In the genomic region with DNA sequence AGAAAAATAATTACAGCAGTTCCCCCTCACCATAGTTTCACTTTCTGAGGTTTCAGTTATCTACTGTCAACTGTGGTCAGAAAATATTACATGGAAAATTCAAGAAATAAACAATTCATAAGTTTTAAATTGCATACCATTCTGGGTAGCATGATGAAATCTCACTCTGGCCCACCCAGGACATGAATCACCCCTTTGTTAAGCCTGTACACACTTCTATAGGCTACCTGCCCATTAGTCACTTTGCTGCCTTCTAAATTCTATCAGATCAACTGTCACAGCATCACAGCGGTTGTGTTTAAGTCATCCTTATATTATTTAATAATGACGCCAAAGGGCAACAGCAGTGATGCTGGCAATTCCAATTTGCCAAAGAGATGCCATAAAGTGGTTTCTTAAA, we compare ENCODE assay signal across 2 cellular contexts.
TF ChIP-seq lines count a peak whose summit lies in the region.

No MANE protein-coding gene starts in this region.

TF ChIP-seq in HepG2, 621 proteins besides CTCF, POLR2A, EP300 and RAD21:
- TF ChIP-seq, protein P1, sequence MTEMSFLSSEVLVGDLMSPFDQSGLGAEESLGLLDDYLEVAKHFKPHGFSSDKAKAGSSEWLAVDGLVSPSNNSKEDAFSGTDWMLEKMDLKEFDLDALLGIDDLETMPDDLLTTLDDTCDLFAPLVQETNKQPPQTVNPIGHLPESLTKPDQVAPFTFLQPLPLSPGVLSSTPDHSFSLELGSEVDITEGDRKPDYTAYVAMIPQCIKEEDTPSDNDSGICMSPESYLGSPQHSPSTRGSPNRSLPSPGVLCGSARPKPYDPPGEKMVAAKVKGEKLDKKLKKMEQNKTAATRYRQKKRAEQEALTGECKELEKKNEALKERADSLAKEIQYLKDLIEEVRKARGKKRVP (CRISPR knock-in tag; IDR thresholded peaks at IDR 0.05), result peak in 1 of 2 experiments; percentile 73; a peak in 2 of 4 replicates
- TF ChIP-seq, protein P2, sequence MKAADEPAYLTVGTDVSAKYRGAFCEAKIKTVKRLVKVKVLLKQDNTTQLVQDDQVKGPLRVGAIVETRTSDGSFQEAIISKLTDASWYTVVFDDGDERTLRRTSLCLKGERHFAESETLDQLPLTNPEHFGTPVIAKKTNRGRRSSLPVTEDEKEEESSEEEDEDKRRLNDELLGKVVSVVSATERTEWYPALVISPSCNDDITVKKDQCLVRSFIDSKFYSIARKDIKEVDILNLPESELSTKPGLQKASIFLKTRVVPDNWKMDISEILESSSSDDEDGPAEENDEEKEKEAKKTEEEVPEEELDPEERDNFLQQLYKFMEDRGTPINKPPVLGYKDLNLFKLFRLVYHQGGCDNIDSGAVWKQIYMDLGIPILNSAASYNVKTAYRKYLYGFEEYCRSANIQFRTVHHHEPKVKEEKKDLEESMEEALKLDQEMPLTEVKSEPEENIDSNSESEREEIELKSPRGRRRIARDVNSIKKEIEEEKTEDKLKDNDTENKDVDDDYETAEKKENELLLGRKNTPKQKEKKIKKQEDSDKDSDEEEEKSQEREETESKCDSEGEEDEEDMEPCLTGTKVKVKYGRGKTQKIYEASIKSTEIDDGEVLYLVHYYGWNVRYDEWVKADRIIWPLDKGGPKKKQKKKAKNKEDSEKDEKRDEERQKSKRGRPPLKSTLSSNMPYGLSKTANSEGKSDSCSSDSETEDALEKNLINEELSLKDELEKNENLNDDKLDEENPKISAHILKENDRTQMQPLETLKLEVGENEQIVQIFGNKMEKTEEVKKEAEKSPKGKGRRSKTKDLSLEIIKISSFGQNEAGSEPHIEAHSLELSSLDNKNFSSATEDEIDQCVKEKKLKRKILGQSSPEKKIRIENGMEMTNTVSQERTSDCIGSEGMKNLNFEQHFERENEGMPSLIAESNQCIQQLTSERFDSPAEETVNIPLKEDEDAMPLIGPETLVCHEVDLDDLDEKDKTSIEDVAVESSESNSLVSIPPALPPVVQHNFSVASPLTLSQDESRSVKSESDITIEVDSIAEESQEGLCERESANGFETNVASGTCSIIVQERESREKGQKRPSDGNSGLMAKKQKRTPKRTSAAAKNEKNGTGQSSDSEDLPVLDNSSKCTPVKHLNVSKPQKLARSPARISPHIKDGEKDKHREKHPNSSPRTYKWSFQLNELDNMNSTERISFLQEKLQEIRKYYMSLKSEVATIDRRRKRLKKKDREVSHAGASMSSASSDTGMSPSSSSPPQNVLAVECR (CRISPR knock-in tag; IDR thresholded peaks at IDR 0.05; ENCODE audit: borderline replicate concordance), result no peak
- TF ChIP-seq KLF11 (CRISPR knock-in tag; IDR thresholded peaks at IDR 0.05) (no peak), PHF20 (CRISPR knock-in tag; IDR thresholded peaks at IDR 0.05) (no peak), MAFK (conservative IDR thresholded peaks at IDR 0.05 in 1 of 2, IDR thresholded peaks at IDR 0.05 in 1 of 2; ENCODE audit: low read length in 2 of 2) (no peak), CEBPB (IDR thresholded peaks at IDR 0.05; ENCODE audit: borderline replicate concordance, low read depth, low read length) (peak; percentile 21; the same call in 1 of the 2 replicates), SOX13 (IDR thresholded peaks at IDR 0.05) (no peak), SOX13 (CRISPR knock-in tag; conservative IDR thresholded peaks at IDR 0.05 in 1 of 2, IDR thresholded peaks at IDR 0.05 in 1 of 2) (0 out of 4 replicates have a peak, but pooled peaks of 1 of the 2 experiments have one; percentile 11)

TF ChIP-seq in K562, 482 proteins besides CTCF, POLR2A, EP300 and RAD21:
- TF ChIP-seq, protein P3, sequence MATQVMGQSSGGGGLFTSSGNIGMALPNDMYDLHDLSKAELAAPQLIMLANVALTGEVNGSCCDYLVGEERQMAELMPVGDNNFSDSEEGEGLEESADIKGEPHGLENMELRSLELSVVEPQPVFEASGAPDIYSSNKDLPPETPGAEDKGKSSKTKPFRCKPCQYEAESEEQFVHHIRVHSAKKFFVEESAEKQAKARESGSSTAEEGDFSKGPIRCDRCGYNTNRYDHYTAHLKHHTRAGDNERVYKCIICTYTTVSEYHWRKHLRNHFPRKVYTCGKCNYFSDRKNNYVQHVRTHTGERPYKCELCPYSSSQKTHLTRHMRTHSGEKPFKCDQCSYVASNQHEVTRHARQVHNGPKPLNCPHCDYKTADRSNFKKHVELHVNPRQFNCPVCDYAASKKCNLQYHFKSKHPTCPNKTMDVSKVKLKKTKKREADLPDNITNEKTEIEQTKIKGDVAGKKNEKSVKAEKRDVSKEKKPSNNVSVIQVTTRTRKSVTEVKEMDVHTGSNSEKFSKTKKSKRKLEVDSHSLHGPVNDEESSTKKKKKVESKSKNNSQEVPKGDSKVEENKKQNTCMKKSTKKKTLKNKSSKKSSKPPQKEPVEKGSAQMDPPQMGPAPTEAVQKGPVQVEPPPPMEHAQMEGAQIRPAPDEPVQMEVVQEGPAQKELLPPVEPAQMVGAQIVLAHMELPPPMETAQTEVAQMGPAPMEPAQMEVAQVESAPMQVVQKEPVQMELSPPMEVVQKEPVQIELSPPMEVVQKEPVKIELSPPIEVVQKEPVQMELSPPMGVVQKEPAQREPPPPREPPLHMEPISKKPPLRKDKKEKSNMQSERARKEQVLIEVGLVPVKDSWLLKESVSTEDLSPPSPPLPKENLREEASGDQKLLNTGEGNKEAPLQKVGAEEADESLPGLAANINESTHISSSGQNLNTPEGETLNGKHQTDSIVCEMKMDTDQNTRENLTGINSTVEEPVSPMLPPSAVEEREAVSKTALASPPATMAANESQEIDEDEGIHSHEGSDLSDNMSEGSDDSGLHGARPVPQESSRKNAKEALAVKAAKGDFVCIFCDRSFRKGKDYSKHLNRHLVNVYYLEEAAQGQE (CRISPR knock-in tag; IDR thresholded peaks at IDR 0.05; ENCODE audit: low read depth), result no peak
- TF ChIP-seq, protein P4, sequence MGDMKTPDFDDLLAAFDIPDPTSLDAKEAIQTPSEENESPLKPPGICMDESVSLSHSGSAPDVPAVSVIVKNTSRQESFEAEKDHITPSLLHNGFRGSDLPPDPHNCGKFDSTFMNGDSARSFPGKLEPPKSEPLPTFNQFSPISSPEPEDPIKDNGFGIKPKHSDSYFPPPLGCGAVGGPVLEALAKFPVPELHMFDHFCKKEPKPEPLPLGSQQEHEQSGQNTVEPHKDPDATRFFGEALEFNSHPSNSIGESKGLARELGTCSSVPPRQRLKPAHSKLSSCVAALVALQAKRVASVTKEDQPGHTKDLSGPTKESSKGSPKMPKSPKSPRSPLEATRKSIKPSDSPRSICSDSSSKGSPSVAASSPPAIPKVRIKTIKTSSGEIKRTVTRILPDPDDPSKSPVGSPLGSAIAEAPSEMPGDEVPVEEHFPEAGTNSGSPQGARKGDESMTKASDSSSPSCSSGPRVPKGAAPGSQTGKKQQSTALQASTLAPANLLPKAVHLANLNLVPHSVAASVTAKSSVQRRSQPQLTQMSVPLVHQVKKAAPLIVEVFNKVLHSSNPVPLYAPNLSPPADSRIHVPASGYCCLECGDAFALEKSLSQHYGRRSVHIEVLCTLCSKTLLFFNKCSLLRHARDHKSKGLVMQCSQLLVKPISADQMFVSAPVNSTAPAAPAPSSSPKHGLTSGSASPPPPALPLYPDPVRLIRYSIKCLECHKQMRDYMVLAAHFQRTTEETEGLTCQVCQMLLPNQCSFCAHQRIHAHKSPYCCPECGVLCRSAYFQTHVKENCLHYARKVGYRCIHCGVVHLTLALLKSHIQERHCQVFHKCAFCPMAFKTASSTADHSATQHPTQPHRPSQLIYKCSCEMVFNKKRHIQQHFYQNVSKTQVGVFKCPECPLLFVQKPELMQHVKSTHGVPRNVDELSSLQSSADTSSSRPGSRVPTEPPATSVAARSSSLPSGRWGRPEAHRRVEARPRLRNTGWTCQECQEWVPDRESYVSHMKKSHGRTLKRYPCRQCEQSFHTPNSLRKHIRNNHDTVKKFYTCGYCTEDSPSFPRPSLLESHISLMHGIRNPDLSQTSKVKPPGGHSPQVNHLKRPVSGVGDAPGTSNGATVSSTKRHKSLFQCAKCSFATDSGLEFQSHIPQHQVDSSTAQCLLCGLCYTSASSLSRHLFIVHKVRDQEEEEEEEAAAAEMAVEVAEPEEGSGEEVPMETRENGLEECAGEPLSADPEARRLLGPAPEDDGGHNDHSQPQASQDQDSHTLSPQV (IDR thresholded peaks at IDR 0.05), result no peak
- TF ChIP-seq, protein P5, sequence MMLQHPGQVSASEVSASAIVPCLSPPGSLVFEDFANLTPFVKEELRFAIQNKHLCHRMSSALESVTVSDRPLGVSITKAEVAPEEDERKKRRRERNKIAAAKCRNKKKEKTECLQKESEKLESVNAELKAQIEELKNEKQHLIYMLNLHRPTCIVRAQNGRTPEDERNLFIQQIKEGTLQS (IDR thresholded peaks at IDR 0.05), result peak; percentile 49
- TF ChIP-seq, protein P5 (CRISPR knock-in tag; conservative IDR thresholded peaks at IDR 0.05), result no peak
- TF ChIP-seq CEBPG (CRISPR knock-in tag; IDR thresholded peaks at IDR 0.05) (no peak), CEBPG (tag; conservative IDR thresholded peaks at IDR 0.05 in 1 of 2, IDR thresholded peaks at IDR 0.05 in 1 of 2) (peak in 1 of 2 experiments; percentile 56; a peak in 2 of 4 replicates), CBX8 (IDR thresholded peaks at IDR 0.05; ENCODE audit: borderline replicate concordance, extremely low read depth, low read depth, low read length, poor library complexity, severe bottlenecking) (no peak), U2AF1 (optimal IDR thresholded peaks at IDR 0.05; ENCODE audit: low read depth, low read length) (no peak), JUNB (CRISPR knock-in tag; conservative IDR thresholded peaks at IDR 0.05) (no peak), SNRNP70 (optimal IDR thresholded peaks at IDR 0.05; ENCODE audit: low read depth, low read length) (no peak), RBM39 (optimal IDR thresholded peaks at IDR 0.05; ENCODE audit: low read depth, low read length) (no peak), TOE1 (IDR thresholded peaks at IDR 0.05; ENCODE audit: borderline replicate concordance) (no peak), TOE1 (CRISPR knock-in tag; IDR thresholded peaks at IDR 0.05; ENCODE audit: borderline replicate concordance, low read depth) (no peak), KLF6 (CRISPR knock-in tag; IDR thresholded peaks at IDR 0.05; ENCODE audit: borderline replicate concordance) (no peak), SPI1 (IDR thresholded peaks at IDR 0.05; ENCODE audit: borderline replicate concordance, low read depth, low read length) (no peak), ZZZ3 (IDR thresholded peaks at IDR 0.05) (no peak)
- TF ChIP-seq, protein P6, sequence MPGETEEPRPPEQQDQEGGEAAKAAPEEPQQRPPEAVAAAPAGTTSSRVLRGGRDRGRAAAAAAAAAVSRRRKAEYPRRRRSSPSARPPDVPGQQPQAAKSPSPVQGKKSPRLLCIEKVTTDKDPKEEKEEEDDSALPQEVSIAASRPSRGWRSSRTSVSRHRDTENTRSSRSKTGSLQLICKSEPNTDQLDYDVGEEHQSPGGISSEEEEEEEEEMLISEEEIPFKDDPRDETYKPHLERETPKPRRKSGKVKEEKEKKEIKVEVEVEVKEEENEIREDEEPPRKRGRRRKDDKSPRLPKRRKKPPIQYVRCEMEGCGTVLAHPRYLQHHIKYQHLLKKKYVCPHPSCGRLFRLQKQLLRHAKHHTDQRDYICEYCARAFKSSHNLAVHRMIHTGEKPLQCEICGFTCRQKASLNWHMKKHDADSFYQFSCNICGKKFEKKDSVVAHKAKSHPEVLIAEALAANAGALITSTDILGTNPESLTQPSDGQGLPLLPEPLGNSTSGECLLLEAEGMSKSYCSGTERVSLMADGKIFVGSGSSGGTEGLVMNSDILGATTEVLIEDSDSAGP (CRISPR knock-in tag; IDR thresholded peaks at IDR 0.05), result no peak
- TF ChIP-seq, protein P7, sequence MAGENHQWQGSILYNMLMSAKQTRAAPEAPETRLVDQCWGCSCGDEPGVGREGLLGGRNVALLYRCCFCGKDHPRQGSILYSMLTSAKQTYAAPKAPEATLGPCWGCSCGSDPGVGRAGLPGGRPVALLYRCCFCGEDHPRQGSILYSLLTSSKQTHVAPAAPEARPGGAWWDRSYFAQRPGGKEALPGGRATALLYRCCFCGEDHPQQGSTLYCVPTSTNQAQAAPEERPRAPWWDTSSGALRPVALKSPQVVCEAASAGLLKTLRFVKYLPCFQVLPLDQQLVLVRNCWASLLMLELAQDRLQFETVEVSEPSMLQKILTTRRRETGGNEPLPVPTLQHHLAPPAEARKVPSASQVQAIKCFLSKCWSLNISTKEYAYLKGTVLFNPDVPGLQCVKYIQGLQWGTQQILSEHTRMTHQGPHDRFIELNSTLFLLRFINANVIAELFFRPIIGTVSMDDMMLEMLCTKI (IDR thresholded peaks at IDR 0.05; ENCODE audit: partially characterized antibody), result no peak
